In genomic region chr20:53124803-53125202, GRCh38 we compare ENCODE assay signal across 21 cellular contexts.
"Had no signal": no experiment of that assay in that cellular context is flagged by ENCODE, and none has a peak within 500 bp of the region (broad histone marks: within the 10 kb centered on the region; RNA-seq: fewer than 3 reads in every experiment).

No MANE protein-coding gene starts in this region.

- DNase-seq: activated CD4-positive, alpha-beta T cell treated with anti-CD3 and anti-CD28 coated beads for 48 hours; activated CD4-positive, alpha-beta T cell treated with anti-CD3 and anti-CD28 coated beads, Interleukin-2, amount 50 U/mL, for 48 hours; activated CD8-positive, alpha-beta memory T cell treated with anti-CD3 and anti-CD28 coated beads, Interleukin-2, amount 50 U/mL, for 48 hours; activated gamma-delta T cell; activated naive CD4-positive, alpha-beta T cell treated with anti-CD3 and anti-CD28 coated beads, Interleukin-2, amount 10 ng/mL, durations not matched to agents 7 days and 5 days; activated naive CD8-positive, alpha-beta T cell treated with anti-CD3 and anti-CD28 coated beads, Interleukin-2, amount 10 ng/mL, durations not matched to agents 7 days and 5 days; activated T-cell treated with anti-CD3 and anti-CD28 coated beads, Interleukin-2, amount 50 U/mL, for 24 hours; amniotic stem cell; brain microvascular endothelial cell; dorsolateral prefrontal cortex; effector memory CD4-positive, alpha-beta T cell; kidney glomerular epithelial cell; left ventricle myocardium superior; posterior cingulate gyrus; stimulated activated CD4-positive, alpha-beta T cell treated with anti-CD3 and anti-CD28 coated beads, Interleukin-15, amount 100 ng/mL, for 24 hours; stimulated activated CD4-positive, alpha-beta T cell treated with anti-CD3 and anti-CD28 coated beads, Interleukin-2, amount 100 ng/mL, for 24 hours; stimulated activated naive CD4-positive, alpha-beta T cell; WERI-Rb-1 had no signal

- H3K36me3 ChIP-seq: brain microvascular endothelial cell, tibial nerve, WERI-Rb-1 had no signal

- H3K27ac ChIP-seq: brain microvascular endothelial cell, dorsolateral prefrontal cortex, WERI-Rb-1 had no signal

- H3K9me3 ChIP-seq: tibial nerve had no signal

- H3K27me3 ChIP-seq: brain microvascular endothelial cell, tibial nerve had no signal

- H3K4me3 ChIP-seq: coronary artery, dorsolateral prefrontal cortex, tibial nerve had no signal

- ATAC-seq: activated CD4-positive, CD25-positive, alpha-beta regulatory T cell treated with anti-CD3 and anti-CD28 coated beads, Interleukin-2, amount 50 U/mL, for 24 hours had no signal
